In genomic region chr9:89943309-89943708, GRCh38 we compare ENCODE assay signal across 24 cellular contexts.
"Had no signal": no experiment of that assay in that cellular context is flagged by ENCODE, and none has a peak within 500 bp of the region (broad histone marks: within the 10 kb centered on the region; RNA-seq: fewer than 3 reads in every experiment).

No MANE protein-coding gene starts in this region.

- H3K27me3 ChIP-seq: hepatocyte, pancreas, stomach, testis, thyroid gland, transverse colon, upper lobe of right lung had no signal

- H3K36me3 Mint-ChIP-seq: mesothelial cell of epicardium; naive thymus-derived CD4-positive, alpha-beta T cell; natural killer cell treated with Interleukin-12 subunit alpha and Interleukin-12 subunit beta and Interleukin-15 and Interleukin-18, amount 100 ng/mL, for 72 hours; stimulated activated memory B cell treated with anti-CD40 and anti-IgM and Interleukin-4, amounts not matched to agents 10 μg/mL and 1 μg/mL and 100 μg/mL, for 72 hours had no signal

- H3K27ac Mint-ChIP-seq: mesothelial cell of epicardium; naive thymus-derived CD4-positive, alpha-beta T cell; natural killer cell treated with Interleukin-12 subunit alpha and Interleukin-12 subunit beta and Interleukin-15 and Interleukin-18, amount 100 ng/mL, for 72 hours; stimulated activated memory B cell treated with anti-CD40 and anti-IgM and Interleukin-4, amounts not matched to agents 10 μg/mL and 1 μg/mL and 100 μg/mL, for 72 hours had no signal

- H3K4me3 ChIP-seq: heart right ventricle, hepatocyte, left ventricle myocardium inferior, lung, pancreas, prostate gland, smooth muscle cell, stomach, testis, thyroid gland, transverse colon, upper lobe of right lung had no signal

- H3K9me3 Mint-ChIP-seq: mesothelial cell of epicardium; natural killer cell treated with Interleukin-12 subunit alpha and Interleukin-12 subunit beta and Interleukin-15 and Interleukin-18, amount 100 ng/mL, for 72 hours had no signal

- H3K4me1 Mint-ChIP-seq: stimulated activated memory B cell treated with anti-CD40 and anti-IgM and Interleukin-4, amounts not matched to agents 10 μg/mL and 1 μg/mL and 100 μg/mL, for 72 hours had no signal

- H3K9me3 ChIP-seq: heart right ventricle, left ventricle myocardium inferior, pancreas, prostate gland, stomach, testis, thyroid gland, transverse colon, upper lobe of right lung had no signal

- DNase-seq: heart right ventricle; left ventricle myocardium inferior; mesendoderm; naive thymus-derived CD4-positive, alpha-beta T cell; pancreas; right cardiac atrium; stimulated activated CD4-positive, alpha-beta T cell treated with anti-CD3 and anti-CD28 coated beads, Interleukin-1b, Interleukin-23, amount 100 ng/mL, for 48 hours; stimulated activated CD4-positive, alpha-beta T cell treated with anti-CD3 and anti-CD28 coated beads, Interleukin-2, amount 100 ng/mL, for 48 hours; stimulated activated CD4-positive, alpha-beta T cell treated with anti-CD3 and anti-CD28 coated beads, Interleukin-4, amount 100 ng/mL, for 4 hours; stimulated activated CD8-positive, alpha-beta memory T cell treated with anti-CD3 and anti-CD28 coated beads, Interleukin-4, amount 100 ng/mL, for 48 hours; stimulated activated naive CD8-positive, alpha-beta T cell treated with anti-CD3 and anti-CD28 coated beads, Interleukin-15, Interleukin-2, amounts not matched to agents 100 U/mL and 50 U/mL, for 24 hours; stomach; testis; thyroid gland; transverse colon; upper lobe of right lung had no signal

- H3K27ac ChIP-seq: heart right ventricle, hepatocyte, left ventricle myocardium inferior, pancreas, prostate gland, testis, thyroid gland, upper lobe of right lung had no signal

- ATAC-seq: heart right ventricle; naive thymus-derived CD4-positive, alpha-beta T cell; right cardiac atrium; sciatic nerve; stimulated activated memory B cell treated with anti-CD40 and anti-IgM and Interleukin-4, amounts not matched to agents 10 μg/mL and 1 μg/mL and 100 μg/mL, for 72 hours; stimulated activated naive CD8-positive, alpha-beta T cell treated with anti-CD3 and anti-CD28 coated beads, Interleukin-15, Interleukin-2, amounts not matched to agents 100 U/mL and 50 U/mL, for 24 hours; upper lobe of right lung had no signal

- H3K36me3 ChIP-seq: heart right ventricle, left ventricle myocardium inferior, pancreas, prostate gland, stomach, thyroid gland, transverse colon, upper lobe of right lung had no signal

- H3K4me3 Mint-ChIP-seq: mesothelial cell of epicardium; naive thymus-derived CD4-positive, alpha-beta T cell; natural killer cell treated with Interleukin-12 subunit alpha and Interleukin-12 subunit beta and Interleukin-15 and Interleukin-18, amount 100 ng/mL, for 72 hours; stimulated activated memory B cell treated with anti-CD40 and anti-IgM and Interleukin-4, amounts not matched to agents 10 μg/mL and 1 μg/mL and 100 μg/mL, for 72 hours had no signal

- H3K4me1 ChIP-seq: prostate gland, testis, thyroid gland, upper lobe of right lung had no signal
